Comparison of ENCODE assay signal across 8 cellular contexts in genomic region chr13:98508280-98509074, GRCh38.
DNase-seq lines count a peak whose midpoint lies in the region; ATAC-seq and TF ChIP-seq lines count a peak whose summit lies in the region.

No MANE protein-coding gene starts in this region.

- no peaks in the 10 kb centered on the region for H3K27me3 ChIP-seq in right lobe of liver

- no peak for TF ChIP-seq POLR2A in right lobe of liver (IDR thresholded peaks at IDR 0.05)

- H3K4me3 ChIP-seq in astrocyte of the spinal cord (ENCODE audit: low read depth, low read length) (no peak overlapping the region), right lobe of liver (no peak overlapping the region)

- no peaks in the 10 kb centered on the region for H3K9me3 ChIP-seq in right lobe of liver

- intact Hi-C loops in right lobe of liver (cut with DNase I), result no loop called here

- ATAC-seq in HG03354 (IDR thresholded peaks at IDR 0.05; ENCODE audit: poor library complexity, severe bottlenecking, unreplicated experiment) (peak; percentile 26), right lobe of liver (no peak), GM21381 (IDR thresholded peaks at IDR 0.05; ENCODE audit: unreplicated experiment) (no peak), GM18909 (IDR thresholded peaks at IDR 0.05; ENCODE audit: poor library complexity, unreplicated experiment) (no peak), GM19397 (IDR thresholded peaks at IDR 0.05; ENCODE audit: unreplicated experiment) (no peak)

- H3K27ac ChIP-seq in right lobe of liver, result peak overlapping the region in 2 of 3 donors; percentile 0 to 20

- no peak for TF ChIP-seq CTCF in astrocyte of the spinal cord (IDR thresholded peaks at IDR 0.05; ENCODE audit: low read depth, low read length)
- no peak for TF ChIP-seq CTCF in right lobe of liver (IDR thresholded peaks at IDR 0.05)

- H3K36me3 ChIP-seq in right lobe of liver, result no peaks in the 10 kb centered on the region

- 77% methylated on average over 5 of the region's 5 CpGs for WGBS in right lobe of liver (ENCODE audit: insufficient coverage, low coverage, low lambda C conversion rate, missing lambda C conversion rate)

- peak; percentile 42 for DNase-seq in A172 (ENCODE audit: low spot score)
- DNase-seq in astrocyte of the spinal cord (ENCODE audit: low read depth, low spot score), result peak; percentile 87
- DNase-seq in right lobe of liver, result no peak
- no peak for DNase-seq in NCI-H82 treated with DMSO at 0.1 percent for 48 hours (lab: John Stamatoyannopoulos, UW; ENCODE audit: unreplicated experiment)

- in situ Hi-C loops in astrocyte of the spinal cord (cut with HindIII; ENCODE audit: low sequenced_read_pairs), result no loop called here

- H3K4me1 ChIP-seq in right lobe of liver, result peaks cover 3 to 56% (median 30%) of the 10 kb centered on the region in 4 donors

Comparison
In these comparisons a context has a peak if more than half of its experiments do, and no peak if none do; other contexts are left out.
1. DNase-seq: peak in A172 (single experiment) and astrocyte of the spinal cord (single experiment); none in right lobe of liver (0 of 3) and NCI-H82 treated with DMSO at 0.1 percent for 48 hours (single experiment).